In the genomic region with DNA sequence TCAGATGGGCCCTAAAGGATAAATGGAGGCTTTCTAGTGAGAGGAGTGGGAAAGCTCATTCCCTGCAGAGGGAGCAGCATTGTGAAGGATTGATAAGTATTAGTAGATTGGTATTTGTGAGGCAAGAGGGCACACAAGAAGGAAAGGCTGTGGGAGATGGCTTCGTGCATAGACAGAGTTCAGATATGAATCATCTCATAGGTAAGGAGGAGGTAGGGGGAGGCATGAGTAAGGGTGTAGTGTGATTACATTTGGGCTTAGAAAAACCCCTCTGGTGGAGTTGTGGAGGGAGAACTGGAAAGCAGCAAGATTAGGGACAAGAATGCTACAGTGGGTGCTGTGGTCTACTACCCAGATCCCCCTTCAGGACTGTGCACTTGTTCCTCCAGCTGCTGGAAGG, we compare ENCODE assay signal across 1 cellular context.
TF ChIP-seq lines count a peak whose summit lies in the region.

No MANE protein-coding gene starts in this region.

TF ChIP-seq in H1, 55 proteins besides CTCF, POLR2A, EP300 and RAD21:
- no peak for TF ChIP-seq CEBPB (IDR thresholded peaks at IDR 0.05; ENCODE audit: low read depth, low read length)
- no peak for TF ChIP-seq CHD1 (IDR thresholded peaks at IDR 0.05; ENCODE audit: low read depth, low read length)
- TF ChIP-seq POLR2AphosphoS5 (IDR thresholded peaks at IDR 0.05; ENCODE audit: low read depth, low read length) = no peak
- no peak for TF ChIP-seq TBP (IDR thresholded peaks at IDR 0.05; ENCODE audit: low read depth, low read length)
- no peak for TF ChIP-seq TCF12 (IDR thresholded peaks at IDR 0.05; ENCODE audit: low read depth, low read length)
- TF ChIP-seq CBX8 (IDR thresholded peaks at IDR 0.05; ENCODE audit: borderline replicate concordance, low read depth, low read length) = no peak
- no peak for TF ChIP-seq TAF1 (IDR thresholded peaks at IDR 0.05; ENCODE audit: low read depth, low read length)
- TF ChIP-seq EZH2 (IDR thresholded peaks at IDR 0.05; ENCODE audit: low read depth, low read length, severe bottlenecking) = no peak
- TF ChIP-seq CBX5 (IDR thresholded peaks at IDR 0.05; ENCODE audit: low read depth, low read length) = no peak
- no peak for TF ChIP-seq JUN (IDR thresholded peaks at IDR 0.05; ENCODE audit: low read depth, low read length)
- TF ChIP-seq, protein P1, sequence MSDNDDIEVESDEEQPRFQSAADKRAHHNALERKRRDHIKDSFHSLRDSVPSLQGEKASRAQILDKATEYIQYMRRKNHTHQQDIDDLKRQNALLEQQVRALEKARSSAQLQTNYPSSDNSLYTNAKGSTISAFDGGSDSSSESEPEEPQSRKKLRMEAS (IDR thresholded peaks at IDR 0.05) = no peak
- no peak for TF ChIP-seq EGR1 (IDR thresholded peaks at IDR 0.05; ENCODE audit: borderline replicate concordance, low read depth, low read length)
- no peak for TF ChIP-seq BCL11A (IDR thresholded peaks at IDR 0.05; ENCODE audit: low read depth in 2 of 2, low read length in 2 of 2)
- TF ChIP-seq NRF1 (IDR thresholded peaks at IDR 0.05; ENCODE audit: low read depth, low read length) = no peak
- no peak for TF ChIP-seq ATF3 (IDR thresholded peaks at IDR 0.05; ENCODE audit: insufficient read depth, low read depth, low read length)
- no peak for TF ChIP-seq TEAD4 (IDR thresholded peaks at IDR 0.05; ENCODE audit: low read depth, low read length)
- no peak for TF ChIP-seq SP2 (IDR thresholded peaks at IDR 0.05; ENCODE audit: low read length)
TF ChIP-seq in H1: peak in this region for 0.
